ENCODE assay signal across 10 cellular contexts in the genomic region with DNA sequence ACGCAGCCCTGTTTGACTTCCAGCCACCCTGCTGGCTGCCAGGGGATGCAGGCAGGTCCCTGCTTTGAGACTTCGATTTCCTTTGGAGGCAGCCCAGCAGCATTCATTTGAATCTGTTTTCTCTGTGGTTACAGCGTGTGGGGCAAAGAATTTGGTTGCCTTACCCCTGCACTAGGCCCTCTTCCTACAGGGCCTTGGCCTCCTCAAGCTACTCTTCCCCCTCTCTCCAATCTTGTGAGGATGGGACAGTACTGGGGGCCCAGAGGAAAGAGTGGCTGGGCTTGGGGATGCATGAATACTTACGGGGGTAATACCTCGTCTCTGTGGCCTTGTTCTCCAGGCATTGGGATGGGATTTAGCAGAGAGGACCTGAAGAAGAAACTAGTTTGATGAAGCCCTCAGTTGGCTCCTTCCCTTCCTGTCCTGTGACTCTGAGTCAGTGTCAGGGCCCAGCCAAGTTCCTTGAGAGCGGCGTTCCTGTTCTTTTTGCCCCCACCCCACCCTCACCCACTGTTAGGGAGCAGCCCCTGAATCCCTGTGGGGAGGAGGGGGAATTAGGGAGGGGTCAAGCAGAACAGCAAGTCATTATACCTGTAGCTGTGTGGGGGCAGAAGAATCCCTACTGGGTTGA. TPM values are rescaled to one million over a fixed set of nuclear protein-coding genes. Genes with fewer than 3 reads are reported as not detected.
DNase-seq lines count a peak whose midpoint lies in the region; ATAC-seq lines count a peak whose summit lies in the region.
"Had no signal": no experiment of that assay in that cellular context is flagged by ENCODE, and none has a peak within 500 bp of the region (broad histone marks: within the 10 kb centered on the region; RNA-seq: fewer than 3 reads in every experiment).

No MANE protein-coding gene starts in this region.

- intact Hi-C loops in sciatic nerve (cut with DNase I): no loop called here

- DNase-seq in Ammon's horn (ENCODE audit: low spot score) (peak; percentile 55), foreskin melanocyte (peak; percentile 77), sciatic nerve (ENCODE audit: low spot score) (peak; percentile 78), NCI-H187 (lab: John Stamatoyannopoulos, UW) (no peak)
- DNase-seq in activated CD8-positive, alpha-beta memory T cell treated with anti-CD3 and anti-CD28 coated beads for 24 hours: no peak
- DNase-seq in stimulated activated CD4-positive, alpha-beta T cell treated with anti-CD3 and anti-CD28 coated beads, Interleukin-4, amount 100 ng/mL, for 1 hour: no peak
- DNase-seq: central memory CD4-positive, alpha-beta T cell had no signal

- ATAC-seq in sciatic nerve (peak; percentile 36), GM19467 (IDR thresholded peaks at IDR 0.05; ENCODE audit: unreplicated experiment) (no peak)

- H3K27ac ChIP-seq in angular gyrus (ENCODE audit: low read depth, low read length): peak overlapping the region; percentile 67

RNA-seq across cellular contexts. Expression of gene LRP1-AS, which starts 5.1 kb away (rescaled TPM):
- not detected for total RNA-seq in sciatic nerve
- total RNA-seq: H1 had no signal

RNA-seq across cellular contexts. Expression of gene LRP1, which starts 24.2 kb away (rescaled TPM):
- 760 TPM for total RNA-seq in sciatic nerve

RNA-seq across cellular contexts. Expression of gene STAT6, which starts 41.4 kb away (rescaled TPM):
- total RNA-seq in sciatic nerve: 187 TPM

Comparison
In these comparisons a context has a peak if more than half of its experiments do, and no peak if none do; other contexts are left out.
1. DNase-seq: peak in Ammon's horn (single experiment), foreskin melanocyte (single experiment) and sciatic nerve (single experiment); none in activated CD8-positive, alpha-beta memory T cell treated with anti-CD3 and anti-CD28 coated beads for 24 hours (single experiment), NCI-H187 (0 of 2) and stimulated activated CD4-positive, alpha-beta T cell treated with anti-CD3 and anti-CD28 coated beads, Interleukin-4, amount 100 ng/mL, for 1 hour (single experiment).